In the genomic region with DNA sequence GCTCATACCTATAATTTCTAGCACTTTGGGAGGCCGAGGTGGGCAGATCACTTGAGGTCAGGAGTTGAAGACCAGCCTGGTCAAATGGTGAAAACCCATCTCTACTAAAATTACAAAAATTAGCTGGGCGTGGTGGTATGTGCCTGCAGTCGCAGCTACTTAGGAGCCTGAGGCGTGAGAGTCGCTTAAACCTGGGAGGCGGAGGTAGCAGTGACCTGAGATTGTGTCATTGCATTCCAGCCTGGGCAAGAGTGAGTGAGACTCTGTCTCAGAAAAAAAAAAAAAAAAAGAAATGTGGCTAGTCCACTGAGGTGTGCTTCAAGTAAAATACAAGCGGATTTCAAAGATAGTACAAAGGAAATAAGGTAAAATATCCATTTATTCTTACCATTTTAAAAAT, we compare ENCODE assay signal across 18 cellular contexts.
"Had no signal": no experiment of that assay in that cellular context is flagged by ENCODE, and none has a peak within 500 bp of the region (broad histone marks: within the 10 kb centered on the region; RNA-seq: fewer than 3 reads in every experiment).

No MANE protein-coding gene starts in this region.

- H3K4me1 ChIP-seq: right atrium auricular region, thyroid gland, upper lobe of right lung, vagina had no signal

- DNase-seq: effector memory CD8-positive, alpha-beta T cell; erythroblast; foreskin melanocyte; heart right ventricle; hypothalamus; left colon; left ventricle myocardium superior; naive thymus-derived CD8-positive, alpha-beta T cell; small intestine; stimulated activated CD4-positive, alpha-beta T cell treated with anti-CD3 and anti-CD28 coated beads, Interleukin-12 subunit alpha, Interleukin-12 subunit beta, amount 100 ng/mL, for 4 hours; stimulated activated naive CD4-positive, alpha-beta T cell treated with Interleukin-2 at 50 U/mL for 16 hours; thyroid gland; upper lobe of right lung had no signal

- H3K27ac ChIP-seq: neutrophil, right atrium auricular region, suprapubic skin, thyroid gland, upper lobe of right lung, vagina had no signal

- H3K36me3 ChIP-seq: heart right ventricle, neutrophil, right atrium auricular region, suprapubic skin, upper lobe of right lung, vagina had no signal

- H3K27me3 ChIP-seq: heart right ventricle, neutrophil, right atrium auricular region, suprapubic skin, thyroid gland, upper lobe of right lung, vagina had no signal

- H3K9me3 ChIP-seq: heart right ventricle, neutrophil, right atrium auricular region, suprapubic skin, thyroid gland, upper lobe of right lung, vagina had no signal

- H3K4me3 ChIP-seq: heart right ventricle, lung, right atrium auricular region, suprapubic skin, thyroid gland, upper lobe of right lung, vagina had no signal

- ATAC-seq: effector memory CD8-positive, alpha-beta T cell; left colon; left ventricle myocardium superior; naive thymus-derived CD8-positive, alpha-beta T cell; upper lobe of right lung had no signal
